8 cellular contexts compared by ENCODE assay signal in genomic region chr16:87950765-87951549, GRCh38. TPM values are rescaled to one million over a fixed set of nuclear protein-coding genes. Genes with fewer than 3 reads are reported as not detected.
A peak's percentile ranks its signal among the peaks of the same experiment; 100 is the strongest.
DNase-seq lines count a peak whose midpoint lies in the region; ATAC-seq and TF ChIP-seq lines count a peak whose summit lies in the region.

Gene BANP, plus strand, starts transcription at chr16:87951434. Its CDS starts 23,682 bp downstream, at chr16:87975116.

- ATAC-seq in GM18873 (IDR thresholded peaks at IDR 0.05; ENCODE audit: low FRiP score, unreplicated experiment) (peak; percentile 88), HG03139 (IDR thresholded peaks at IDR 0.05; ENCODE audit: unreplicated experiment) (peak; percentile 81)

- TF ChIP-seq CTCF in VCaP (conservative IDR thresholded peaks at IDR 0.05) (no peak; the same call in 1 of the 2 replicates), breast epithelium (IDR thresholded peaks at IDR 0.05) (peak; percentile 15 to 65 (median 36))

- H3K27me3 ChIP-seq in breast epithelium (no peaks in the 10 kb centered on the region), skeletal muscle tissue (ENCODE audit: control insufficient read depth in 3 of 3, insufficient read depth in 3 of 3, low read length in 3 of 3) (peaks cover 0 to 4% (median 0%) of the 10 kb centered on the region in 3 donors)

- H3K4me3 ChIP-seq in breast epithelium = peak within 1 kb of the TSS; percentile 75 to 97 (median 96)
- peak within 1 kb of the TSS; percentile 91 for H3K4me3 ChIP-seq in iPS-18c (ENCODE audit: insufficient read depth, low read depth, low read length)
- H3K4me3 ChIP-seq in skeletal muscle tissue (ENCODE audit: low read length in 3 of 3) = peak within 1 kb of the TSS; percentile 90 to 97 (median 96)

- H3K4me1 ChIP-seq in breast epithelium (peaks cover 7 to 33% of the 10 kb centered on the region in 2 donors), skeletal muscle tissue (ENCODE audit: control insufficient read depth in 3 of 3, insufficient read depth in 3 of 3, low read length in 3 of 3) (peaks cover 29 to 37% (median 32%) of the 10 kb centered on the region in 3 donors)

- no peak for TF ChIP-seq POLR2A in breast epithelium (IDR thresholded peaks at IDR 0.05)

- peak within 1 kb of the TSS; percentile 73 for H3K27ac ChIP-seq in VCaP
- H3K27ac ChIP-seq in breast epithelium = peak within 1 kb of the TSS; percentile 97 to 99
- H3K27ac ChIP-seq in skeletal muscle tissue (ENCODE audit: low read depth, low read length) = peak within 1 kb of the TSS; percentile 92

- H3K9ac ChIP-seq in skeletal muscle tissue (ENCODE audit: low read depth in 1 of 3, low read length in 3 of 3) = peak within 1 kb of the TSS; percentile 95 to 98 (median 95)

- H3K36me3 ChIP-seq in breast epithelium (no peaks in the 10 kb centered on the region), skeletal muscle tissue (ENCODE audit: control insufficient read depth in 3 of 3, insufficient read depth in 3 of 3, low read length in 3 of 3) (peaks cover 0 to 6% (median 2%) of the 10 kb centered on the region in 3 donors)

- no peaks in the 10 kb centered on the region for H3K9me3 ChIP-seq in breast epithelium
- no peaks in the 10 kb centered on the region for H3K9me3 ChIP-seq in iPS-18c (ENCODE audit: control insufficient read depth, insufficient read depth, low read length)
- H3K9me3 ChIP-seq in skeletal muscle tissue (ENCODE audit: control insufficient read depth in 3 of 3, low read length in 3 of 3) = no peaks in the 10 kb centered on the region

- intact Hi-C loops in breast epithelium (cut with DNase I; ENCODE audit: low total_unique reads) = no loop called here

- DNase-seq in AG08395 (ENCODE audit: low spot score) = peak; percentile 100
- DNase-seq in NCI-H2196 treated with DMSO at 0.1 percent for 48 hours (lab: John Stamatoyannopoulos, UW; ENCODE audit: unreplicated experiment) = peak; percentile 73
- peak; percentile 96 to 99 for DNase-seq in breast epithelium (ENCODE audit: low spot score in 2 of 2)

RNA-seq across cellular contexts. Expression of gene BANP, which starts in this region (rescaled TPM):
- total RNA-seq in breast epithelium (10 to 100 TPM; 21.9 to 45.4 (median 32.4) TPM), skeletal muscle tissue (28.2 TPM)

Comparison
In these comparisons a context has a peak if more than half of its experiments do, and no peak if none do; other contexts are left out.
1. Peak in every context shown above with its lines: DNase-seq, ATAC-seq, H3K4me3 ChIP-seq and H3K27ac ChIP-seq.